2 cellular contexts compared by ENCODE assay signal in genomic region chr18:25192065-25192464, GRCh38.
TF ChIP-seq lines count a peak whose summit lies in the region.

No MANE protein-coding gene starts in this region.

TF ChIP-seq in GM23338, 12 proteins besides CTCF, POLR2A, EP300 and RAD21 (continued from another document):
- TF ChIP-seq ETS1 (IDR thresholded peaks at IDR 0.05) (no peak), STAT1 (IDR thresholded peaks at IDR 0.05; ENCODE audit: unreplicated experiment) (no peak), ZNF462 (CRISPR knock-in tag; IDR thresholded peaks at IDR 0.05) (no peak)
- TF ChIP-seq, protein P1, sequence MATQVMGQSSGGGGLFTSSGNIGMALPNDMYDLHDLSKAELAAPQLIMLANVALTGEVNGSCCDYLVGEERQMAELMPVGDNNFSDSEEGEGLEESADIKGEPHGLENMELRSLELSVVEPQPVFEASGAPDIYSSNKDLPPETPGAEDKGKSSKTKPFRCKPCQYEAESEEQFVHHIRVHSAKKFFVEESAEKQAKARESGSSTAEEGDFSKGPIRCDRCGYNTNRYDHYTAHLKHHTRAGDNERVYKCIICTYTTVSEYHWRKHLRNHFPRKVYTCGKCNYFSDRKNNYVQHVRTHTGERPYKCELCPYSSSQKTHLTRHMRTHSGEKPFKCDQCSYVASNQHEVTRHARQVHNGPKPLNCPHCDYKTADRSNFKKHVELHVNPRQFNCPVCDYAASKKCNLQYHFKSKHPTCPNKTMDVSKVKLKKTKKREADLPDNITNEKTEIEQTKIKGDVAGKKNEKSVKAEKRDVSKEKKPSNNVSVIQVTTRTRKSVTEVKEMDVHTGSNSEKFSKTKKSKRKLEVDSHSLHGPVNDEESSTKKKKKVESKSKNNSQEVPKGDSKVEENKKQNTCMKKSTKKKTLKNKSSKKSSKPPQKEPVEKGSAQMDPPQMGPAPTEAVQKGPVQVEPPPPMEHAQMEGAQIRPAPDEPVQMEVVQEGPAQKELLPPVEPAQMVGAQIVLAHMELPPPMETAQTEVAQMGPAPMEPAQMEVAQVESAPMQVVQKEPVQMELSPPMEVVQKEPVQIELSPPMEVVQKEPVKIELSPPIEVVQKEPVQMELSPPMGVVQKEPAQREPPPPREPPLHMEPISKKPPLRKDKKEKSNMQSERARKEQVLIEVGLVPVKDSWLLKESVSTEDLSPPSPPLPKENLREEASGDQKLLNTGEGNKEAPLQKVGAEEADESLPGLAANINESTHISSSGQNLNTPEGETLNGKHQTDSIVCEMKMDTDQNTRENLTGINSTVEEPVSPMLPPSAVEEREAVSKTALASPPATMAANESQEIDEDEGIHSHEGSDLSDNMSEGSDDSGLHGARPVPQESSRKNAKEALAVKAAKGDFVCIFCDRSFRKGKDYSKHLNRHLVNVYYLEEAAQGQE (IDR thresholded peaks at IDR 0.05; ENCODE audit: unreplicated experiment): no peak

TF ChIP-seq in neural cell, 6 proteins besides CTCF, POLR2A, EP300 and RAD21 (continued from another document):
- TF ChIP-seq, protein P1 (IDR thresholded peaks at IDR 0.05; ENCODE audit: borderline replicate concordance): no peak
- TF ChIP-seq POLR2AphosphoS5 (IDR thresholded peaks at IDR 0.05): no peak
TF ChIP-seq in neural cell: peak in this region for 0.
